Comparison of ENCODE assay signal across 7 cellular contexts in the genomic region with DNA sequence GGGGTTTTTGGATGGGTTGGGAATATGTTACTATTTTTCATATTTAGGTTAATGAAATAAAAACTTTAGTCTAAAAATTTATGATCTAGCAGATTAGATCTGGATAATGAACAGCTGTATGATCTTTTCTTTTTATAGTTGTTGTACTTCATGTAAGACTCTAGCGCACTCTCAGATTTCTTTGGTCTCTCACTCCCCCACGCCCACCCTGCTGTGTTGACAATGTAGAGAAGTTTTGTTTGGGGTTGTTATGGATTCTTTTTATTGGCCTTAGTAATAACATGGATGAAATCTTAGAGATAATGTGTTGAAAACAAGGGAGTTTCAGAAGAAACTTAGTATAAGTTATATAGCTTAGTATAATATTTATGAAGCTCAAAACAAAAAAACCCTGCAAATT. TPM values are rescaled to one million over a fixed set of nuclear protein-coding genes. Genes with fewer than 3 reads are reported as not detected.
"Had no signal": no experiment of that assay in that cellular context is flagged by ENCODE, and none has a peak within 500 bp of the region (broad histone marks: within the 10 kb centered on the region; RNA-seq: fewer than 3 reads in every experiment).

No MANE protein-coding gene starts in this region.

- H3K4me3 Mint-ChIP-seq: GM23338, H9 had no signal

- H3K4me1 Mint-ChIP-seq: GM23338, H9 had no signal

- DNase-seq: H9, HCEC 1CT, IMR-90 had no signal

- H3K9me3 Mint-ChIP-seq: GM23338, H9 had no signal

- H3K27ac Mint-ChIP-seq: GM23338, H9 had no signal

- H3K4me3 ChIP-seq: GM23338, K562 had no signal

- ATAC-seq: GM23338, K562 had no signal

RNA-seq across cellular contexts. Expression of gene KLF18, which starts 5.5 kb away (rescaled TPM):
- total RNA-seq: HT-29, IMR-90, K562 had no signal

RNA-seq across cellular contexts. Expression of gene KLF17, which starts 17.3 kb away (rescaled TPM):
- total RNA-seq: GM23338, H1, HT-29, K562 had no signal
